Comparison of ENCODE assay signal across 8 cellular contexts in the genomic region with DNA sequence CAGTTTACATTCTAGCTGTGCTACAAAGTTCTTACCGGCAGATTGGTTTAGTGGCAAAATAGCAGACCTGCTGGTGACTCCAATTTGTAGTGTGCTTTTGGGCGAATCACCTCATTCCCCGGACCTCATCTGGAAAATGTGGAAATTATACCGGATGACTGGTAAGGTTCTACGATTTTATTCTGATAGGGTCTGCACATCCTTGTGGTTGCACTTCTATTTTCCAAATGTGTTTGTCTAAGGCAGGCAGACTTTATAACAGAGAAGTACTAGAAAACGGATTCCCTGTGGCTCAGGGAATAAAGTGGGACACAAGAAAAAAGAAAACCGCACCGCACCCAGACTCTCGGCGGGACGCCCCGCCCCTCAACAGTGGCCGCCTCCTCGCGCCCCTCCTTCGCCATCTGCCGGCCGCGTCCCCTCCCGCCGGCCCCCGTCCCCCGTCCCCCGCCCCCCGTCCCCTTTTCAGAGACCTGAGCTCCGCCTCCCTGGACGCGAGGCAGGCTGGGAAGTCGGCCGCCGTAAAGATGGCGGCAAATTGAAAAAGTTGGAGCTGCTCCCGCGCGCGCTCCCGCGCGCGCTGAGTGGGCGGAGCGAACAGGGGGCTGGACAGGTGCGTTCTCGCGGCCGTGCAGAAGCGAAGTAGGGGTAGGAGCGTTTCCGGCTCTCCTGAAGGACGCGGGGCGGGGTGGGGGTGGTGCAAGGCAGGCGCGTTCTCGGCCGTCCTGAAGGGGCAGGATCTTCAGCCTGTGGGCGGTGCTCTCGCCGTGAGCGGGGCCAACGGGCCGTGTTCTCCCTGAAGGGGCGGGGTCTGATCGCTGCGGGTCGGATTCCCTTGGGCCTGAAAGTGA. TPM values are rescaled to one million over a fixed set of nuclear protein-coding genes. Genes with fewer than 3 reads are reported as not detected.
DNase-seq lines count a peak whose midpoint lies in the region; ATAC-seq lines count a peak whose summit lies in the region.

No MANE protein-coding gene starts in this region.

- no peaks in the 10 kb centered on the region for H3K9me3 ChIP-seq in SK-N-MC (ENCODE audit: low read depth, low read length)

- DNase-seq in GM04504 (ENCODE audit: low read depth) (peak; percentile 99), NCI-H1048 (lab: John Stamatoyannopoulos, UW) (peak; percentile 96), SK-N-MC (ENCODE audit: low read depth, low spot score) (peak; percentile 89), glomerular endothelial cell (ENCODE audit: extremely low read depth, low read depth, low spot score) (peak; percentile 69), occipital lobe (lab: John Stamatoyannopoulos, UW) (peak; percentile 99)

- H3K4me1 Mint-ChIP-seq in activated naive CD4-positive, alpha-beta T cell treated with anti-CD3 and anti-CD28 coated beads, Interleukin-2, amount 50 U/mL, for 24 hours: peaks cover 47% of the 10 kb centered on the region

- H3K27ac ChIP-seq in SK-N-MC (peak overlapping the region; percentile 95), temporal lobe (ENCODE audit: low read depth, low read length) (peak overlapping the region; percentile 82)

- H3K4me3 ChIP-seq in SK-N-MC: peak overlapping the region; percentile 98

- H3K27ac Mint-ChIP-seq in activated naive CD4-positive, alpha-beta T cell treated with anti-CD3 and anti-CD28 coated beads, Interleukin-2, amount 50 U/mL, for 24 hours: peak overlapping the region; percentile 98

- peak overlapping the region; percentile 90 for H3K9ac ChIP-seq in SK-N-MC (ENCODE audit: insufficient read length)

- no peaks in the 10 kb centered on the region for H3K9me3 Mint-ChIP-seq in activated naive CD4-positive, alpha-beta T cell treated with anti-CD3 and anti-CD28 coated beads, Interleukin-2, amount 50 U/mL, for 24 hours

- peak overlapping the region; percentile 91 for H3K4me3 Mint-ChIP-seq in activated naive CD4-positive, alpha-beta T cell treated with anti-CD3 and anti-CD28 coated beads, Interleukin-2, amount 50 U/mL, for 24 hours

- no peaks in the 10 kb centered on the region for H3K36me3 ChIP-seq in SK-N-MC (ENCODE audit: insufficient read depth, low read length)

- H3K27me3 Mint-ChIP-seq in activated naive CD4-positive, alpha-beta T cell treated with anti-CD3 and anti-CD28 coated beads, Interleukin-2, amount 50 U/mL, for 24 hours: no peaks in the 10 kb centered on the region

- peaks cover 6% of the 10 kb centered on the region for H3K36me3 Mint-ChIP-seq in activated naive CD4-positive, alpha-beta T cell treated with anti-CD3 and anti-CD28 coated beads, Interleukin-2, amount 50 U/mL, for 24 hours

- peak; percentile 61 for ATAC-seq in HG02571 (IDR thresholded peaks at IDR 0.05; ENCODE audit: unreplicated experiment)

RNA-seq across cellular contexts. Expression of a gene that starts 0.5 kb away (rescaled TPM):
- 64.4 and 64.6 TPM in 2 replicates for total RNA-seq in glomerular endothelial cell
- 23.4 TPM for total RNA-seq in occipital lobe
- 19.4 TPM for total RNA-seq in temporal lobe

RNA-seq across cellular contexts. Expression of a gene that starts 20.7 kb away (rescaled TPM):
- not detected in 2 replicates for total RNA-seq in glomerular endothelial cell
- total RNA-seq in occipital lobe: 0.47 TPM
- 0.25 TPM for total RNA-seq in temporal lobe

Comparison
In these comparisons a context has a peak if more than half of its experiments do, and no peak if none do; other contexts are left out.
1. Peak in every context shown above with its lines: DNase-seq, ATAC-seq, H3K4me3 ChIP-seq and H3K27ac ChIP-seq.